Comparison of ENCODE assay signal across 10 cellular contexts in genomic region chrX:150508461-150509367, GRCh38. TPM values are rescaled to one million over a fixed set of nuclear protein-coding genes. Genes with fewer than 3 reads are reported as not detected.
DNase-seq lines count a peak whose midpoint lies in the region; ATAC-seq and TF ChIP-seq lines count a peak whose summit lies in the region.
"Had no signal": no experiment of that assay in that cellular context is flagged by ENCODE, and none has a peak within 500 bp of the region (broad histone marks: within the 10 kb centered on the region; RNA-seq: fewer than 3 reads in every experiment).

No MANE protein-coding gene starts in this region.

- intact Hi-C loops in uterus (cut with DNase I; ENCODE audit: low total_unique reads): no loop called here

- no peak overlapping the region for H3K27ac Mint-ChIP-seq in activated T-helper 17 cell treated with anti-CD3 and anti-CD28 coated beads, Interleukin-2, amount 50 U/mL, for 72 hours

- H3K27me3 ChIP-seq in mucosa of rectum (ENCODE audit: control insufficient read depth in 2 of 2, insufficient read depth in 2 of 2, low read length in 2 of 2) (peaks cover 0 to 10% of the 10 kb centered on the region in 2 donors), uterus (no peaks in the 10 kb centered on the region)

- no peak for ATAC-seq in activated T-helper 17 cell treated with anti-CD3 and anti-CD28 coated beads, Interleukin-2, amount 50 U/mL, for 72 hours (replicated peaks)

- DNase-seq in DMS 273 (lab: John Stamatoyannopoulos, UW; ENCODE audit: unreplicated experiment) (peak; percentile 48), DMS 273 treated with DMSO at 0.1 percent for 48 hours (lab: John Stamatoyannopoulos, UW) (no peak), fibroblast of mammary gland (ENCODE audit: low read depth) (peak; percentile 28), uterus (peak; percentile 58 to 69), germinal center (ENCODE audit: low spot score) (no peak), DMS79 treated with DMSO at 0.1 percent for 48 hours (lab: John Stamatoyannopoulos, UW) (no peak)
- DNase-seq: NCI-H526 treated with DMSO at 0.1 percent for 48 hours had no signal

- H3K9me3 Mint-ChIP-seq in activated T-helper 17 cell treated with anti-CD3 and anti-CD28 coated beads, Interleukin-2, amount 50 U/mL, for 72 hours: no peaks in the 10 kb centered on the region

- H3K4me1 Mint-ChIP-seq in activated T-helper 17 cell treated with anti-CD3 and anti-CD28 coated beads, Interleukin-2, amount 50 U/mL, for 72 hours: no peaks in the 10 kb centered on the region

- TF ChIP-seq CTCF in fibroblast of mammary gland (conservative IDR thresholded peaks at IDR 0.05; ENCODE audit: control insufficient read depth, insufficient read depth, low read depth, low read length) (no peak), uterus (IDR thresholded peaks at IDR 0.05) (no peak)

- H3K27ac ChIP-seq in mucosa of rectum (ENCODE audit: low read depth in 2 of 2, low read length in 2 of 2) (peak overlapping the region; percentile 38 to 43), uterus (peak overlapping the region; percentile 57 to 80)
- H3K27ac ChIP-seq: 22Rv1 had no signal

- H3K36me3 ChIP-seq in mucosa of rectum (ENCODE audit: control insufficient read depth in 2 of 2, insufficient read depth in 2 of 2, low read length in 2 of 2) (no peaks in the 10 kb centered on the region), uterus (no peaks in the 10 kb centered on the region)

- H3K9me3 ChIP-seq in mucosa of rectum (ENCODE audit: control insufficient read depth in 2 of 2, low read length in 2 of 2): no peaks in the 10 kb centered on the region
- H3K9me3 ChIP-seq in uterus: no peaks in the 10 kb centered on the region

- no peak for TF ChIP-seq POLR2A in uterus (IDR thresholded peaks at IDR 0.05)

- no peaks in the 10 kb centered on the region for H3K27me3 Mint-ChIP-seq in activated T-helper 17 cell treated with anti-CD3 and anti-CD28 coated beads, Interleukin-2, amount 50 U/mL, for 72 hours

- no peaks in the 10 kb centered on the region for H3K36me3 Mint-ChIP-seq in activated T-helper 17 cell treated with anti-CD3 and anti-CD28 coated beads, Interleukin-2, amount 50 U/mL, for 72 hours (ENCODE audit: low read depth)

- H3K9ac ChIP-seq in mucosa of rectum (ENCODE audit: low read depth in 1 of 2, low read length in 2 of 2): no peak overlapping the region

- H3K4me3 ChIP-seq in fibroblast of mammary gland (ENCODE audit: control insufficient read depth, low read depth, low read length) (no peak overlapping the region), mucosa of rectum (ENCODE audit: low read length in 2 of 2) (no peak overlapping the region), uterus (no peak overlapping the region)

- peaks cover 0 to 20% of the 10 kb centered on the region in 2 donors for H3K4me1 ChIP-seq in mucosa of rectum (ENCODE audit: control insufficient read depth in 2 of 2, insufficient read depth in 2 of 2, low read length in 2 of 2)
- H3K4me1 ChIP-seq in uterus: no peaks in the 10 kb centered on the region

- no peak overlapping the region for H3K4me3 Mint-ChIP-seq in activated T-helper 17 cell treated with anti-CD3 and anti-CD28 coated beads, Interleukin-2, amount 50 U/mL, for 72 hours

RNA-seq across cellular contexts. Expression of gene MTM1, which starts 59.7 kb away (rescaled TPM):
- 10 to 100 TPM in 2 of 4 donors, 1 to 10 TPM in 2; 3.8 to 26.7 (median 13.1) TPM for total RNA-seq in uterus
- 10 to 100 TPM; 17.1 to 21.4 TPM for total RNA-seq in activated T-helper 17 cell treated with anti-CD3 and anti-CD28 coated beads, Interleukin-2, amount 50 U/mL, for 72 hours

Comparison
In these comparisons a context has a peak if more than half of its experiments do, and no peak if none do; other contexts are left out.
1. DNase-seq: peak in DMS 273 (single experiment), fibroblast of mammary gland (single experiment) and uterus (2 of 2); none in DMS 273 treated with DMSO at 0.1 percent for 48 hours (single experiment), germinal center (single experiment) and DMS79 treated with DMSO at 0.1 percent for 48 hours (single experiment).